In genomic region chr2:15712551-15713342, GRCh38 we compare ENCODE assay signal across 30 cellular contexts.
"Had no signal": no experiment of that assay in that cellular context is flagged by ENCODE, and none has a peak within 500 bp of the region (broad histone marks: within the 10 kb centered on the region; RNA-seq: fewer than 3 reads in every experiment).

No MANE protein-coding gene starts in this region.

- H3K27ac ChIP-seq: adrenal gland, body of pancreas, cardiac muscle cell, colonic mucosa, epithelial cell of prostate, esophagus squamous epithelium, WERI-Rb-1 had no signal

- H3K36me3 ChIP-seq: adrenal gland, cardiac muscle cell, colonic mucosa, esophagus squamous epithelium, WERI-Rb-1 had no signal

- H3K4me1 ChIP-seq: adrenal gland, body of pancreas, colonic mucosa had no signal

- FAIRE-seq: endometrium, frontal cortex had no signal

- H3K4me3 ChIP-seq: adrenal gland, body of pancreas, cardiac muscle cell, colonic mucosa, esophagus squamous epithelium had no signal

- DNase-seq: activated B cell treated with CpG ODN at 0.5 μM for 24 hours; activated CD4-positive, alpha-beta memory T cell treated with anti-CD3 and anti-CD28 coated beads for 36 hours; activated CD4-positive, alpha-beta T cell treated with anti-CD3 and anti-CD28 coated beads, Interleukin-2, amount 10 ng/mL, durations not matched to agents 24 days and 14 days; activated CD8-positive, alpha-beta memory T cell treated with anti-CD3 and anti-CD28 coated beads, Interleukin-2, amount 10 ng/mL, durations not matched to agents 7 days and 5 days; activated CD8-positive, alpha-beta memory T cell treated with anti-CD3 and anti-CD28 coated beads, Interleukin-2, amount 50 U/mL, for 4 hours; activated CD8-positive, alpha-beta T cell treated with anti-CD3 and anti-CD28 coated beads, Interleukin-2, amount 10 ng/mL, durations not matched to agents 7 days and 5 days; activated effector memory CD4-positive, alpha-beta T cell treated with anti-CD3 and anti-CD28 coated beads, Interleukin-2, amount 50 U/mL, for 16 hours; activated naive CD4-positive, alpha-beta T cell treated with anti-CD3 and anti-CD28 coated beads for 36 hours; activated naive CD8-positive, alpha-beta T cell treated with anti-CD3 and anti-CD28 coated beads for 36 hours; activated naive CD8-positive, alpha-beta T cell treated with anti-CD3 and anti-CD28 coated beads, Interleukin-2, amount 50 U/mL, for 24 hours; activated T-cell treated with anti-CD3 and anti-CD28 coated beads, Interleukin-2, amount 50 U/mL, for 1 hour; activated T-cell treated with anti-CD3 and anti-CD28 coated beads, Interleukin-2, amount 50 U/mL, for 48 hours; adrenal gland; amygdala; aorta; body of pancreas; central memory CD4-positive, alpha-beta T cell; cerebellar nuclear complex; colonic mucosa; effector CD8-positive, alpha-beta T cell; esophagus squamous epithelium; head of caudate nucleus; T-cell; T1000; WERI-Rb-1 had no signal

- H3K27me3 ChIP-seq: adrenal gland, body of pancreas, cardiac muscle cell, colonic mucosa, esophagus squamous epithelium had no signal

- H3K9me3 ChIP-seq: adrenal gland, body of pancreas, colonic mucosa, esophagus squamous epithelium had no signal

- ATAC-seq: activated CD4-positive, CD25-positive, alpha-beta regulatory T cell treated with anti-CD3 and anti-CD28 coated beads, Interleukin-2, amount 50 U/mL, for 24 hours; activated CD8-positive, alpha-beta memory T cell treated with anti-CD3 and anti-CD28 coated beads, Interleukin-2, amount 10 ng/mL, durations not matched to agents 7 days and 5 days; activated CD8-positive, alpha-beta T cell treated with anti-CD3 and anti-CD28 coated beads, Interleukin-2, amount 10 ng/mL, durations not matched to agents 7 days and 5 days; activated naive CD8-positive, alpha-beta T cell treated with anti-CD3 and anti-CD28 coated beads, Interleukin-2, amount 50 U/mL, for 24 hours; body of pancreas; T-cell had no signal
